20 cellular contexts compared by ENCODE assay signal in the genomic region with DNA sequence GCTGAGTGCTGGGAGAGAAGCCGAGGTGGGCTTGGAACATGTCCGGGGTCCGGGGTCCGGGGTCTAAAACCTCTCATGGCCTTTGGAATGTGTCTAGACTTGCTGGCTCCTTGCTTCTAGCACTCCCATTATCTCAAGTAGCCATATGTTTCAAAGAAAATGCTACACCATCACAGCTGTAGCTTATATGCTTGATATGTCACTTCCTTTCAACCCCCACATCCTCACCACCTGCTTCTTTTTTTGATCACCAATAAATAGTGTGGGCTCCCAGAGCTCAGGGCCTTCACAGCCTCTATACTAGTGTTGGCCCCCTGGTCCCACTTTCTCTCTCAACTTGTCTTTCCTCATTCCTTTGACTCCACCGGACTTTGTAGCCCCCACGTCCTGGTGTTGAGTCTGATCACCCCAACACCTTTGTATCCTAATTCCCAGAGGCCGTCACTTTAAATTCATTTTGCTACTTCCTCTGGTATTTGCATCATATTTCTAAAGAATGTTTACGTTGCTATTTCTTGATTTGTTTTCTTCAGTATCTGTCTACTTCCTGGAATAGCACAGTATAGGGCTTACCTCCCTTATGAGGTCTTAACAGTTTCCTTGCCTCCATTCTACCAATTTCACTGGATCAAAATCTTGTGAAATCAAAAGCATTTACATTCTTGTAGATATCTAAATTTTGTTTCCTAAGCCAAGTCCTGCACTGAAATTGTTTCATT.
"Had no signal": no experiment of that assay in that cellular context is flagged by ENCODE, and none has a peak within 500 bp of the region (broad histone marks: within the 10 kb centered on the region; RNA-seq: fewer than 3 reads in every experiment).

No MANE protein-coding gene starts in this region.

- ATAC-seq: activated CD4-positive, alpha-beta T cell treated with anti-CD3 and anti-CD28 coated beads for 36 hours; activated naive CD8-positive, alpha-beta T cell treated with anti-CD3 and anti-CD28 coated beads, Interleukin-2, amount 50 U/mL, for 24 hours; left ventricle myocardium superior; WTC11 had no signal

- H3K4me1 ChIP-seq: uterus had no signal

- H3K27ac ChIP-seq: epithelial cell of prostate, transverse colon, uterus had no signal

- H3K4me3 ChIP-seq: transverse colon, uterus had no signal

- H3K9me3 ChIP-seq: transverse colon, uterus had no signal

- H3K36me3 ChIP-seq: transverse colon, uterus had no signal

- DNase-seq: activated CD4-positive, alpha-beta T cell treated with anti-CD3 and anti-CD28 coated beads for 36 hours; activated CD4-positive, alpha-beta T cell treated with anti-CD3 and anti-CD28 coated beads, Interleukin-2, amount 50 U/mL, for 48 hours; activated effector memory CD4-positive, alpha-beta T cell treated with Interleukin-2 at 50 U/mL for 16 hours; activated naive CD4-positive, alpha-beta T cell treated with anti-CD3 and anti-CD28 coated beads, Interleukin-2, amount 10 ng/mL, durations not matched to agents 7 days and 5 days; activated naive CD8-positive, alpha-beta T cell treated with anti-CD3 and anti-CD28 coated beads, Interleukin-2, amount 50 U/mL, for 24 hours; anterior cingulate cortex; central memory CD4-positive, alpha-beta T cell; endodermal cell; foreskin melanocyte; left ventricle myocardium superior; occipital lobe; retina; stimulated activated CD4-positive, alpha-beta T cell treated with anti-CD3 and anti-CD28 coated beads, Interleukin-12 subunit alpha, Interleukin-12 subunit beta, amount 100 ng/mL, for 4 hours; stimulated activated CD4-positive, alpha-beta T cell treated with anti-CD3 and anti-CD28 coated beads, Interleukin-1b, Interleukin-23, amount 100 ng/mL, for 48 hours; transverse colon; uterus had no signal

- FAIRE-seq: colon, TTC549 had no signal

- H3K27me3 ChIP-seq: uterus had no signal
